8 cellular contexts compared by ENCODE assay signal in genomic region chr17:74987909-74988711, GRCh38. TPM values are rescaled to one million over a fixed set of nuclear protein-coding genes. Genes with fewer than 3 reads are reported as not detected.
DNase-seq lines count a peak whose midpoint lies in the region; ATAC-seq and TF ChIP-seq lines count a peak whose summit lies in the region.

No MANE protein-coding gene starts in this region.

- peak overlapping the region; percentile 84 for H3K9ac ChIP-seq in fibroblast of lung (ENCODE audit: insufficient read depth, low read length)
- H3K9ac ChIP-seq in mucosa of stomach (ENCODE audit: low read length) = peak overlapping the region; percentile 89

- peak in 1 of 2 donors; percentile 40 for TF ChIP-seq POLR2A in tibial nerve (IDR thresholded peaks at IDR 0.05)

- H2AFZ ChIP-seq in fibroblast of lung (ENCODE audit: low read length) = peak overlapping the region; percentile 82

- ATAC-seq in GM21825 (IDR thresholded peaks at IDR 0.05; ENCODE audit: unreplicated experiment) = peak; percentile 28
- ATAC-seq in activated CD8-positive, alpha-beta T cell treated with anti-CD3 and anti-CD28 coated beads, Interleukin-2, amount 10 ng/mL, durations not matched to agents 7 days and 5 days = peak; percentile 54

- peak overlapping the region; percentile 62 to 88 (median 69) for H3K4me3 ChIP-seq in fibroblast of lung (replicated peaks in 1 of 4; ENCODE audit: control extremely low read depth in 1 of 4, insufficient read depth in 1 of 4, low read depth in 3 of 4, low read length in 4 of 4)
- peak overlapping the region; percentile 91 for H3K4me3 ChIP-seq in mucosa of stomach (ENCODE audit: low read length)
- H3K4me3 ChIP-seq in tibial nerve = peak overlapping the region; percentile 63 to 99 (median 72)

- H3K4me3 Mint-ChIP-seq in activated CD8-positive, alpha-beta T cell treated with anti-CD3 and anti-CD28 coated beads, Interleukin-2, amount 10 ng/mL, durations not matched to agents 7 days and 5 days = peak overlapping the region; percentile 59

- CTCF ChIA-PET in activated CD8-positive, alpha-beta T cell treated with anti-CD3 and anti-CD28 coated beads, Interleukin-2, amount 10 ng/mL, durations not matched to agents 7 days and 5 days (lab: Charles Lee) = interaction anchor here (0.8 to 2.7 kb wide), 13 partner anchors 8 to 143 kb away, joined by 3 to 25 read pairs (median 4); partner anchors contain the start of genes HID1, MRPL58, OTOP2 and USH1G

- peaks cover 15% of the 10 kb centered on the region for H3K4me1 Mint-ChIP-seq in activated CD8-positive, alpha-beta T cell treated with anti-CD3 and anti-CD28 coated beads, Interleukin-2, amount 10 ng/mL, durations not matched to agents 7 days and 5 days (ENCODE audit: low read depth)

- H3K4me1 ChIP-seq in fibroblast of lung (ENCODE audit: control insufficient read depth, extremely low read depth, insufficient read depth, low read length) = peaks cover 7% of the 10 kb centered on the region
- H3K4me1 ChIP-seq in mucosa of stomach (ENCODE audit: control insufficient read depth, insufficient read depth, low read length) = peaks cover 53% of the 10 kb centered on the region
- peaks cover 0 to 30% (median 11%) of the 10 kb centered on the region in 4 donors for H3K4me1 ChIP-seq in tibial nerve

- H3K27me3 Mint-ChIP-seq in activated CD8-positive, alpha-beta T cell treated with anti-CD3 and anti-CD28 coated beads, Interleukin-2, amount 10 ng/mL, durations not matched to agents 7 days and 5 days (ENCODE audit: low read depth) = peaks cover 54% of the 10 kb centered on the region

- DNase-seq in ELR (ENCODE audit: low read depth) (peak; percentile 81), M059J (ENCODE audit: low read depth) (peak; percentile 69), fibroblast of lung (ENCODE audit: low read depth in 2 of 2) (peak; percentile 71 to 85), tibial nerve (ENCODE audit: low spot score in 2 of 2) (peak; percentile 73 to 78), GM19238 (ENCODE audit: insufficient read length, low spot score) (no peak)
- DNase-seq in activated CD8-positive, alpha-beta T cell treated with anti-CD3 and anti-CD28 coated beads, Interleukin-2, amount 10 ng/mL, durations not matched to agents 7 days and 5 days = no peak

- H3K27me3 ChIP-seq in fibroblast of lung (ENCODE audit: control insufficient read depth, insufficient read depth, low read length) (no peaks in the 10 kb centered on the region), mucosa of stomach (ENCODE audit: control insufficient read depth, insufficient read depth, low read length) (no peaks in the 10 kb centered on the region), tibial nerve (no peaks in the 10 kb centered on the region)

- H3K79me2 ChIP-seq in fibroblast of lung (ENCODE audit: control insufficient read depth, insufficient read depth, low read length) = peaks cover 18% of the 10 kb centered on the region

- no peaks in the 10 kb centered on the region for H3K9me3 ChIP-seq in fibroblast of lung (ENCODE audit: control insufficient read depth, insufficient read depth, low read depth, low read length)
- no peaks in the 10 kb centered on the region for H3K9me3 ChIP-seq in mucosa of stomach (ENCODE audit: control insufficient read depth, low read length)
- no peaks in the 10 kb centered on the region for H3K9me3 ChIP-seq in tibial nerve

- H4K20me1 ChIP-seq in fibroblast of lung (ENCODE audit: control insufficient read depth, extremely low read depth, insufficient read depth, low read length) = no peaks in the 10 kb centered on the region

- TF ChIP-seq EP300 in tibial nerve (IDR thresholded peaks at IDR 0.05) = peak in 1 of 2 donors; percentile 67

- POLR2A ChIA-PET in activated CD8-positive, alpha-beta T cell treated with anti-CD3 and anti-CD28 coated beads, Interleukin-2, amount 10 ng/mL, durations not matched to agents 7 days and 5 days (lab: Charles Lee) = interaction anchor here (0.6 to 2.9 kb wide), 3 partner anchors 9 to 35 kb away, joined by 3 to 14 read pairs (median 3); partner anchors contain the start of gene MRPL58

- 0 to 1% methylated on average over 29 to 37 of the region's 76 CpGs for WGBS in tibial nerve, 2 donors

- H3K36me3 ChIP-seq in fibroblast of lung (ENCODE audit: control insufficient read depth, insufficient read depth, low read length) = no peaks in the 10 kb centered on the region
- H3K36me3 ChIP-seq in mucosa of stomach (ENCODE audit: control insufficient read depth, insufficient read depth, low read length) = no peaks in the 10 kb centered on the region
- H3K36me3 ChIP-seq in tibial nerve = no peaks in the 10 kb centered on the region

- peak overlapping the region; percentile 76 for H3K4me2 ChIP-seq in fibroblast of lung (ENCODE audit: extremely low read depth, insufficient read depth, low read length)

- H3K36me3 Mint-ChIP-seq in activated CD8-positive, alpha-beta T cell treated with anti-CD3 and anti-CD28 coated beads, Interleukin-2, amount 10 ng/mL, durations not matched to agents 7 days and 5 days (ENCODE audit: low read depth) = no peaks in the 10 kb centered on the region

- no peaks in the 10 kb centered on the region for H3K9me3 Mint-ChIP-seq in activated CD8-positive, alpha-beta T cell treated with anti-CD3 and anti-CD28 coated beads, Interleukin-2, amount 10 ng/mL, durations not matched to agents 7 days and 5 days (ENCODE audit: insufficient read depth)

- TF ChIP-seq CTCF in fibroblast of lung (conservative IDR thresholded peaks at IDR 0.05 in 1 of 2, IDR thresholded peaks at IDR 0.05 in 1 of 2; ENCODE audit: low read depth in 1 of 2, low read length in 2 of 2) (peak; percentile 30 to 33), tibial nerve (IDR thresholded peaks at IDR 0.05) (peak; percentile 24 to 58 (median 45))

- H3K27ac Mint-ChIP-seq in activated CD8-positive, alpha-beta T cell treated with anti-CD3 and anti-CD28 coated beads, Interleukin-2, amount 10 ng/mL, durations not matched to agents 7 days and 5 days = no peak overlapping the region

- peak overlapping the region; percentile 95 for H3K27ac ChIP-seq in fibroblast of lung (ENCODE audit: insufficient read depth, low read length)
- peak overlapping the region; percentile 80 to 96 (median 89) for H3K27ac ChIP-seq in tibial nerve

RNA-seq across cellular contexts. Expression of gene CDR2L, which starts 0.7 kb away (rescaled TPM):
- 7.0 and 13.6 TPM in 2 replicates for total RNA-seq in M059J (2014; rRNA removed; shearing (Covaris generic))
- under 1 TPM; 0.13 to 0.18 TPM for total RNA-seq in activated CD8-positive, alpha-beta T cell treated with anti-CD3 and anti-CD28 coated beads, Interleukin-2, amount 10 ng/mL, durations not matched to agents 7 days and 5 days
- total RNA-seq in fibroblast of lung (6.7 and 12.2 TPM in 2 replicates), tibial nerve (10 to 100 TPM; 10.7 to 19.2 (median 13.9) TPM)
- 8.5 and 9.7 TPM in 2 replicates for polyA plus RNA-seq in fibroblast of lung
- 15.6 and 18.4 TPM in 2 replicates for polyA plus RNA-seq in fibroblast of lung (2012)
- polyA minus RNA-seq in fibroblast of lung (ENCODE audit: low replicate concordance) = 16.5 and 17.2 TPM in 2 replicates

RNA-seq across cellular contexts. Expression of gene HID1, which starts 15.6 kb away (rescaled TPM):
- 0.39 TPM in 1 of 2 replicates, not detected in the other for total RNA-seq in M059J (2014; rRNA removed; shearing (Covaris generic))
- total RNA-seq in activated CD8-positive, alpha-beta T cell treated with anti-CD3 and anti-CD28 coated beads, Interleukin-2, amount 10 ng/mL, durations not matched to agents 7 days and 5 days = under 1 TPM; 0.18 to 0.55 TPM
- total RNA-seq in fibroblast of lung (under 0.01 and 0.17 TPM in 2 replicates), tibial nerve (10 to 100 TPM in 1 of 4 donors, 1 to 10 TPM in 3; 5.7 to 11.6 (median 8.9) TPM)
- 0.23 and 0.27 TPM in 2 replicates for polyA plus RNA-seq in fibroblast of lung
- polyA plus RNA-seq in fibroblast of lung (2012) = 0.12 and 0.28 TPM in 2 replicates
- 1.7 TPM in 1 of 2 replicates, not detected in the other for polyA minus RNA-seq in fibroblast of lung (ENCODE audit: low replicate concordance)

RNA-seq across cellular contexts. Expression of gene MRPL58, which starts 24.4 kb away (rescaled TPM):
- total RNA-seq in M059J (2014; rRNA removed; shearing (Covaris generic)) = 55.7 and 65.0 TPM in 2 replicates
- total RNA-seq in activated CD8-positive, alpha-beta T cell treated with anti-CD3 and anti-CD28 coated beads, Interleukin-2, amount 10 ng/mL, durations not matched to agents 7 days and 5 days = 10 to 100 TPM; 45.1 to 45.8 TPM
- total RNA-seq in fibroblast of lung (26.5 and 35.2 TPM in 2 replicates), tibial nerve (10 to 100 TPM; 32.1 to 51.9 (median 46.0) TPM)
- polyA plus RNA-seq in fibroblast of lung = 49.1 and 60.8 TPM in 2 replicates
- 42.0 and 60.0 TPM in 2 replicates for polyA plus RNA-seq in fibroblast of lung (2012)
- 7.4 and 11.2 TPM in 2 replicates for polyA minus RNA-seq in fibroblast of lung (ENCODE audit: low replicate concordance)

RNA-seq across cellular contexts. Expression of gene OTOP3, which starts 52.4 kb away (rescaled TPM):
- total RNA-seq in M059J (2014; rRNA removed; shearing (Covaris generic)) = not detected in 2 replicates
- not detected for total RNA-seq in activated CD8-positive, alpha-beta T cell treated with anti-CD3 and anti-CD28 coated beads, Interleukin-2, amount 10 ng/mL, durations not matched to agents 7 days and 5 days
- not detected in 2 replicates for total RNA-seq in fibroblast of lung
- not detected in 2 replicates for polyA plus RNA-seq in fibroblast of lung
- not detected in 2 replicates for polyA plus RNA-seq in fibroblast of lung (2012)
- polyA minus RNA-seq in fibroblast of lung (ENCODE audit: low replicate concordance) = not detected in 2 replicates
- total RNA-seq in tibial nerve = not detected

RNA-seq across cellular contexts. Expression of gene ATP5PD, which starts 58.7 kb away (rescaled TPM):
- total RNA-seq in M059J (2014; rRNA removed; shearing (Covaris generic)) = 440 and 491 TPM in 2 replicates
- total RNA-seq in activated CD8-positive, alpha-beta T cell treated with anti-CD3 and anti-CD28 coated beads, Interleukin-2, amount 10 ng/mL, durations not matched to agents 7 days and 5 days = 100 to 1,000 TPM; 232 to 238 TPM
- total RNA-seq in fibroblast of lung (258 and 317 TPM in 2 replicates), tibial nerve (100 to 1,000 TPM; 171 to 241 (median 220) TPM)
- 442 and 521 TPM in 2 replicates for polyA plus RNA-seq in fibroblast of lung
- 652 and 693 TPM in 2 replicates for polyA plus RNA-seq in fibroblast of lung (2012)
- polyA minus RNA-seq in fibroblast of lung (ENCODE audit: low replicate concordance) = 93.1 and 124 TPM in 2 replicates

Comparison
In these comparisons a context has a peak if more than half of its experiments do, and no peak if none do; other contexts are left out.
1. DNase-seq: peak in ELR (single experiment), M059J (single experiment), fibroblast of lung (2 of 2) and tibial nerve (2 of 2); none in activated CD8-positive, alpha-beta T cell treated with anti-CD3 and anti-CD28 coated beads, Interleukin-2, amount 10 ng/mL, durations not matched to agents 7 days and 5 days (single experiment) and GM19238 (single experiment).
2. Peak in every context shown above with its lines, with median percentiles within 50 percentile points of each other: H3K4me3 ChIP-seq.